2 cellular contexts compared by ENCODE assay signal in the genomic region with DNA sequence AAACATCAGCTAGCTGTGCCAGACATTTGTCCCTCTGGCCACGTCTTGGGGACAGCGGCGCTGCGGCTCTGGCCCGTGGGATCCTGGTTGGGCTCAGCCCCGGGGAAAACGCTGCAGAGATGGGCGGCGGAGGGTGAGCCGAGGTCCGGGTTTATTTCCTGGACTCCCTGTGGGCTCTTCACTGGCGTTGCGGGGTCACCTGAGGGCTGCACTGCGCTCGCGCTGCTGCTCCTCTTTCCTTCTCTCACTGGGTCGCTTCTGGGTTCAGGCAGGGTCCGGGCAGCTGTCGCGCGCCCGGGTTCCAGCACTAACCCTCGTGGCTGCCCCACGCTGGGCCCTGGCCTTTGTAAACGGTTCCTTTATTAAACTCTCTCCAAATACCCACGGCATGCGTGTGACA.
TF ChIP-seq lines count a peak whose summit lies in the region.

No MANE protein-coding gene starts in this region.

TF ChIP-seq in A549, 52 proteins besides CTCF, POLR2A, EP300 and RAD21:
- TF ChIP-seq RNF2 (IDR thresholded peaks at IDR 0.05; ENCODE audit: borderline replicate concordance, low read depth) = no peak

TF ChIP-seq in H1, 55 proteins besides CTCF, POLR2A, EP300 and RAD21:
- TF ChIP-seq KDM5A (IDR thresholded peaks at IDR 0.05; ENCODE audit: low read length) = no peak
- TF ChIP-seq GABPA (IDR thresholded peaks at IDR 0.05; ENCODE audit: borderline replicate concordance, insufficient read depth, low read length) = no peak
- TF ChIP-seq TCF12 (IDR thresholded peaks at IDR 0.05; ENCODE audit: low read depth, low read length) = no peak
- TF ChIP-seq BRCA1 (IDR thresholded peaks at IDR 0.05; ENCODE audit: low read depth, low read length) = no peak
- TF ChIP-seq, protein P1, sequence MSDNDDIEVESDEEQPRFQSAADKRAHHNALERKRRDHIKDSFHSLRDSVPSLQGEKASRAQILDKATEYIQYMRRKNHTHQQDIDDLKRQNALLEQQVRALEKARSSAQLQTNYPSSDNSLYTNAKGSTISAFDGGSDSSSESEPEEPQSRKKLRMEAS (IDR thresholded peaks at IDR 0.05) = no peak
